8 cellular contexts compared by ENCODE assay signal in the genomic region with DNA sequence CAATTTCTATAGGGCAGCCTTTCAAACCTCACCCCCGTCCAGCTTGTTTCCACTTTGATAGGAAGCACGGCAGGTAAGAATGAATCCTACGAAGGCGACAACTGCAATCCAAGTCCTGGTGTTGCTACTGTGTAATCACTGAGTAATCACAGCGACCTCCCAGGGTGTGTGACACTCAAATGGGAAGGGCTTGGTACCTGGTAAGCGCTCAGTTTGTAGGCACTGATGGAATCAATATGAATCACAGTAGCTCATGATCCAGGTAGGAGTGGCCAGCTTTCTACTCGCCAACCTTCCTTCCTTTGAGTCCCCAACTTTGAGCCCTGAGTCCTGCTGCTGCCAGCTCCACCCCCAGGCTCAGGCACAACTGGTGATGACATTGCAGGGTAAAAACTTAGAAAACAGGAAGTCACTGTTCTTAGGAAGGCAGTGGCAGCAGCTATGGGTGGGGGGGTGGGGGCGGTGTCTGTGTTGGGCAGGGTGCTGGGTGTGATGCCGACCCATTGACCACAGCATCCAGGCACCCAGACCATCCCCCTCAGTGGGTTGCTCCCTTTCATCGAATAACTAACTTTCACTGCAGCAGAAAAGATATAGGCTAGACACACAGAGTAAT.
DNase-seq lines count a peak whose midpoint lies in the region; ATAC-seq, FAIRE-seq and TF ChIP-seq lines count a peak whose summit lies in the region.

No MANE protein-coding gene starts in this region.

- H3K27me3 Mint-ChIP-seq in GM23338 (ENCODE audit: insufficient read depth, low read depth, poor library complexity) = peaks cover 10% of the 10 kb centered on the region

- H2AFZ ChIP-seq in GM23338 = peak overlapping the region; percentile 56; the same call in 1 of the 2 replicates

- ATAC-seq in GM23338 (peak; percentile 46), left lung (peak; percentile 83), upper lobe of right lung (peak; percentile 88), HG03045 (IDR thresholded peaks at IDR 0.05; ENCODE audit: unreplicated experiment) (no peak)

- H3K4me3 ChIP-seq in BLaER1 (no peak overlapping the region), GM23338 (no peak overlapping the region), left lung (peak overlapping the region in 1 of 2 donors; percentile 8), upper lobe of right lung (no peak overlapping the region)

- H3K9ac ChIP-seq in BLaER1 = no peak overlapping the region

- peaks cover 17% of the 10 kb centered on the region for H3K4me1 ChIP-seq in BLaER1
- 0 out of 2 replicates have a peak, but pooled peaks cover 5% of the 10 kb centered on the region for H3K4me1 ChIP-seq in GM23338 (ENCODE audit: insufficient read depth)
- peaks cover 0 to 6% of the 10 kb centered on the region in 2 donors for H3K4me1 ChIP-seq in left lung
- peaks cover 6% of the 10 kb centered on the region for H3K4me1 ChIP-seq in upper lobe of right lung

- H4K20me1 ChIP-seq in BLaER1 = no peaks in the 10 kb centered on the region
- H4K20me1 ChIP-seq in GM23338 (replicated peaks; ENCODE audit: insufficient read depth) = no peaks in the 10 kb centered on the region

- H3K9me2 ChIP-seq in GM23338 (ENCODE audit: insufficient read depth) = no peaks in the 10 kb centered on the region

- peaks cover 6% of the 10 kb centered on the region; the same call in 2 of the 3 replicates for H3K4me1 Mint-ChIP-seq in GM23338

- no peak overlapping the region for H3K27ac Mint-ChIP-seq in GM23338

- FAIRE-seq in D721Med (lab: Jason Lieb, UNC) = no peak

- no peak overlapping the region for H3K4me3 Mint-ChIP-seq in GM23338

- peak overlapping the region; percentile 42 for H3K4me2 ChIP-seq in BLaER1
- H3K4me2 ChIP-seq in GM23338 = no peak overlapping the region

- no peaks in the 10 kb centered on the region for H3K9me3 ChIP-seq in BLaER1
- no peaks in the 10 kb centered on the region for H3K9me3 ChIP-seq in left lung
- H3K9me3 ChIP-seq in upper lobe of right lung = no peaks in the 10 kb centered on the region

- H3K27me3 ChIP-seq in BLaER1 (no peaks in the 10 kb centered on the region), GM23338 (ENCODE audit: insufficient read depth) (no peaks in the 10 kb centered on the region), left lung (no peaks in the 10 kb centered on the region), upper lobe of right lung (no peaks in the 10 kb centered on the region)

- H3F3A ChIP-seq in GM23338 (replicated peaks; ENCODE audit: low read depth) = no peaks in the 10 kb centered on the region

- TF ChIP-seq CTCF in GM23338 (conservative IDR thresholded peaks at IDR 0.05; ENCODE audit: low read depth in 2 of 2) = no peak
- TF ChIP-seq CTCF in left lung (IDR thresholded peaks at IDR 0.05) = no peak
- TF ChIP-seq CTCF in upper lobe of right lung (IDR thresholded peaks at IDR 0.05) = no peak
- no peak for TF ChIP-seq CTCF in D721Med (IDR thresholded peaks at IDR 0.05; ENCODE audit: insufficient read depth, missing control alignments)

- H3K36me3 Mint-ChIP-seq in GM23338 (ENCODE audit: low read depth) = no peaks in the 10 kb centered on the region

- no peaks in the 10 kb centered on the region for H3K9me3 Mint-ChIP-seq in GM23338

- no peak overlapping the region for H3K27ac ChIP-seq in BLaER1
- H3K27ac ChIP-seq in GM23338 (ENCODE audit: low read depth) = no peak overlapping the region
- peak overlapping the region in 1 of 2 donors; percentile 43 for H3K27ac ChIP-seq in left lung
- peak overlapping the region; percentile 42 for H3K27ac ChIP-seq in upper lobe of right lung

- DNase-seq in GM23338 (ENCODE audit: low spot score) (peak; percentile 28), NOMO-1 treated with DMSO at 0.1 percent for 48 hours (lab: John Stamatoyannopoulos, UW; ENCODE audit: unreplicated experiment) (peak; percentile 87), activated T-cell treated with anti-CD3 and anti-CD28 coated beads for 4 hours (peak; percentile 40), left lung (peak in 1 of 2 donors; percentile 67), upper lobe of right lung (no peak), D721Med (ENCODE audit: insufficient read length, low spot score) (no peak)

- H3K36me3 ChIP-seq in BLaER1 (no peaks in the 10 kb centered on the region), GM23338 (ENCODE audit: insufficient read depth) (no peaks in the 10 kb centered on the region), left lung (no peaks in the 10 kb centered on the region), upper lobe of right lung (no peaks in the 10 kb centered on the region)

- intact Hi-C loops in left lung (cut with DNase I) (loop anchor here in 1 of 2 donors (10.0 kb wide), 1 partner anchor 383 kb away; no protein-coding TSS in a partner anchor), upper lobe of right lung (cut with DNase I) (loop anchor here (10.0 kb wide), 1 partner anchor 383 kb away; no protein-coding TSS in a partner anchor)

- H3K79me2 ChIP-seq in GM23338 (replicated peaks; ENCODE audit: insufficient read depth) = no peaks in the 10 kb centered on the region

TF ChIP-seq in GM23338, 12 proteins besides CTCF, POLR2A, EP300 and RAD21:
- no peak for TF ChIP-seq CREB1 (CRISPR knock-in tag; IDR thresholded peaks at IDR 0.05; ENCODE audit: low read depth)
- TF ChIP-seq STAT1 (IDR thresholded peaks at IDR 0.05; ENCODE audit: unreplicated experiment) = no peak
- TF ChIP-seq NANOG (IDR thresholded peaks at IDR 0.05; ENCODE audit: borderline replicate concordance) = no peak
- no peak for TF ChIP-seq ZNF114 (CRISPR knock-in tag; IDR thresholded peaks at IDR 0.05)
- no peak for TF ChIP-seq POLR2AphosphoS5 (IDR thresholded peaks at IDR 0.05; ENCODE audit: low read depth)
- no peak for TF ChIP-seq EZH2phosphoT487 (IDR thresholded peaks at IDR 0.05; ENCODE audit: unreplicated experiment)

Comparison
In these comparisons a context has a peak if more than half of its experiments do, and no peak if none do; other contexts are left out.
1. DNase-seq: peak in GM23338 (single experiment), NOMO-1 treated with DMSO at 0.1 percent for 48 hours (single experiment) and activated T-cell treated with anti-CD3 and anti-CD28 coated beads for 4 hours (single experiment); none in upper lobe of right lung (single experiment) and D721Med (single experiment).